Comparison of ENCODE assay signal across 27 cellular contexts in the genomic region with DNA sequence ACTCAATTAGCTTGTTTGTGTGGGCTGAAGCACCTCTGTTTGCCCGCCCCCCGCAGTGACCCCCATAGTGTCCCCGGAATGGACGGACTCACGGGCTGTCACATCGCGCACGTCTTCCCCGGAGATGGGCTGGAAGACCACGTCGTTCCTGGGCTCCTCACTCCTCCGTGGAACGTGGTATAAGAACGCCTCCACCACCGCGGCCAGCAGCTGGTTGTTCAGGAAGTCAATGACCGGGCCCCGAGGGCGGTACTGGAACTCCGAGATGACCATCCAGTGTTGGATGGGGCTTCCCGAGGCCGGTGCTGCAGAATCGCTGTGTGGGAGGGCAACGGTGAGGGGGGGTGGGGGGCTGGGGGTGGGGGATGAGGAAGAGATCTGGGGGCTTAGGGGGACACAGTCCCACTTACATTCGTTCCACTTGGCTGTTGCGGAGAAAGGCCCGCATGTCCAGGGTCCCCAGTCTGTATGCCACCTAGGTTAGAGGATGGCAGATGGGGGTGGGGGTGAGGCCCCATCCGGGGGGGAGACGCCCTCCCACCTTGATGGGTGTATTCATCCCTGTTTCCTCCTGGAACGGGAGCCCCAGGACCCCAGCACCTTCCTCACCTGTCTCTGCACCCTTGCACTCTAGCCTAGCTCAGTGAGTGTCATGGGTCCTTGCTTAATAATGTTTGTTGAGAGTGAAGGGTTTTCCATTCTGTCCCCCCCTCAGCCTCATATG. TPM values are rescaled to one million over a fixed set of nuclear protein-coding genes. Genes with fewer than 3 reads are reported as not detected.
"Had no signal": no experiment of that assay in that cellular context is flagged by ENCODE, and none has a peak within 500 bp of the region (broad histone marks: within the 10 kb centered on the region; RNA-seq: fewer than 3 reads in every experiment).

No MANE protein-coding gene starts in this region.

- H3K4me3 ChIP-seq: SJSA1 had no signal

- H3K36me3 Mint-ChIP-seq: activated naive CD8-positive, alpha-beta T cell; brain had no signal

- DNase-seq: activated CD4-positive, alpha-beta T cell treated with anti-CD3 and anti-CD28 coated beads for 48 hours; activated CD4-positive, alpha-beta T cell treated with anti-CD3 and anti-CD28 coated beads, Interleukin-2, amount 50 U/mL, for 4 hours; activated CD4-positive, CD25-positive, alpha-beta regulatory T cell treated with anti-CD3 and anti-CD28 coated beads, Interleukin-2, amount 50 U/mL, for 72 hours; activated CD8-positive, alpha-beta T cell treated with anti-CD3 and anti-CD28 coated beads, Interleukin-2, amount 10 ng/mL, durations not matched to agents 7 days and 5 days; activated effector memory CD4-positive, alpha-beta T cell treated with anti-CD3 and anti-CD28 coated beads, Interleukin-2, amount 50 U/mL, for 16 hours; activated naive CD4-positive, alpha-beta T cell treated with anti-CD3 and anti-CD28 coated beads for 36 hours; activated T-cell treated with anti-CD3 and anti-CD28 coated beads, Interleukin-2, amount 50 U/mL, for 24 hours; amygdala; NCI-H1092; NCI-H1694 treated with DMSO at 0.1 percent for 48 hours; NCI-H446; NCI-H524; NCI-H82; NK-92 treated with Interleukin-12 subunit alpha and Interleukin-12 subunit beta, amount 100 ng/mL, for 24 hours; OCI-M1; RPMI8226; T-helper 17 cell; T-helper 9 cell had no signal

- H3K27me3 Mint-ChIP-seq: activated naive CD8-positive, alpha-beta T cell; central memory CD8-positive, alpha-beta T cell had no signal

- ATAC-seq: activated CD8-positive, alpha-beta T cell treated with anti-CD3 and anti-CD28 coated beads, Interleukin-2, amount 10 ng/mL, durations not matched to agents 7 days and 5 days; Panc1; T-helper 17 cell; WTC11 had no signal

- H3K4me2 ChIP-seq: KMS-11 had no signal

- H3K27ac ChIP-seq: KMS-11, SJSA1 had no signal

- H3K9me3 Mint-ChIP-seq: activated naive CD4-positive, alpha-beta T cell treated with anti-CD3 and anti-CD28 coated beads for 36 hours; activated T-cell treated with anti-CD3 and anti-CD28 coated beads, Interleukin-2, amount 50 U/mL, for 24 hours; activated T-helper 1 cell treated with anti-CD3 and anti-CD28 coated beads, Interleukin-12 subunit alpha, Interleukin-12 subunit beta, Interleukin-2, Interleukin-4 antibody, amounts not matched to agents 30 ng/mL and 10 ng/mL and 1 ng/mL, durations not matched to agents 14 hours and 24 hours and 36 hours; central memory CD8-positive, alpha-beta T cell had no signal

- H3K4me1 ChIP-seq: SJSA1 had no signal

- H3K27ac Mint-ChIP-seq: activated naive CD4-positive, alpha-beta T cell treated with anti-CD3 and anti-CD28 coated beads for 36 hours; activated naive CD8-positive, alpha-beta T cell; activated T-cell treated with anti-CD3 and anti-CD28 coated beads, Interleukin-2, amount 50 U/mL, for 24 hours; activated T-helper 1 cell treated with anti-CD3 and anti-CD28 coated beads, Interleukin-12 subunit alpha, Interleukin-12 subunit beta, Interleukin-2, Interleukin-4 antibody, amounts not matched to agents 30 ng/mL and 10 ng/mL and 1 ng/mL, durations not matched to agents 14 hours and 24 hours and 36 hours; brain; T-helper 17 cell; WTC11 had no signal

- H3K4me1 Mint-ChIP-seq: WTC11 had no signal

- H3K4me3 Mint-ChIP-seq: activated CD8-positive, alpha-beta T cell treated with anti-CD3 and anti-CD28 coated beads, Interleukin-2, amount 10 ng/mL, durations not matched to agents 7 days and 5 days; activated naive CD4-positive, alpha-beta T cell treated with anti-CD3 and anti-CD28 coated beads for 36 hours; activated naive CD8-positive, alpha-beta T cell; activated T-cell treated with anti-CD3 and anti-CD28 coated beads, Interleukin-2, amount 50 U/mL, for 24 hours; activated T-helper 1 cell treated with anti-CD3 and anti-CD28 coated beads, Interleukin-12 subunit alpha, Interleukin-12 subunit beta, Interleukin-2, Interleukin-4 antibody, amounts not matched to agents 30 ng/mL and 10 ng/mL and 1 ng/mL, durations not matched to agents 14 hours and 24 hours and 36 hours; brain; central memory CD8-positive, alpha-beta T cell; T-helper 17 cell; WTC11 had no signal

- H3K9me3 ChIP-seq: SJSA1 had no signal

- H3K36me3 ChIP-seq: SJSA1 had no signal

RNA-seq across cellular contexts. Expression of gene MUC20, which starts 30.2 kb away (rescaled TPM):
- total RNA-seq: astrocyte, SJSA1 had no signal
